2 cellular contexts compared by ENCODE assay signal in the genomic region with DNA sequence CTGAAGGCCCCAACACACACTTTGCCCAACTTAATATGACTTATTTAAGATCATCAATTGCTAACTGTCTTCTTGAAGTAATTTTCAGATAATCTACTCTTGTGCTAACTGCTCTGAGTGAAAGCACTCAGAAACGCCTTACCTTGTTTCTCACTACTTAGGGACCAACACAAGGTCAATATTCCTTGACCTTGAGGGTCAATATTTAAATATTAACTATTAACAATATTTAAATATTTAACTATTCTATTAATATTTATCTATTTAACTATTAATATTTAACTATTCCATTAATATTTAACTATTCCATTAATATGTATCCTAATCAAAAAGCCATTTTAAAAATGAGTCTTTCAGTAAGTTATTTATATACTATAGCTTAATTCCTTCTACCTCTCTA.
TF ChIP-seq lines count a peak whose summit lies in the region.

No MANE protein-coding gene starts in this region.

TF ChIP-seq in A549, 52 proteins besides CTCF, POLR2A, EP300 and RAD21:
- no peak for TF ChIP-seq CHD4 (IDR thresholded peaks at IDR 0.05; ENCODE audit: borderline replicate concordance)
- no peak for TF ChIP-seq ZC3H11A (IDR thresholded peaks at IDR 0.05)
- TF ChIP-seq, protein P1, sequence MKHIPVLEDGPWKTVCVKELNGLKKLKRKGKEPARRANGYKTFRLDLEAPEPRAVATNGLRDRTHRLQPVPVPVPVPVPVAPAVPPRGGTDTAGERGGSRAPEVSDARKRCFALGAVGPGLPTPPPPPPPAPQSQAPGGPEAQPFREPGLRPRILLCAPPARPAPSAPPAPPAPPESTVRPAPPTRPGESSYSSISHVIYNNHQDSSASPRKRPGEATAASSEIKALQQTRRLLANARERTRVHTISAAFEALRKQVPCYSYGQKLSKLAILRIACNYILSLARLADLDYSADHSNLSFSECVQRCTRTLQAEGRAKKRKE (CRISPR knock-in tag; IDR thresholded peaks at IDR 0.05; ENCODE audit: low read depth), result no peak
- TF ChIP-seq JUN (IDR thresholded peaks at IDR 0.05), result no peak
- TF ChIP-seq BHLHE40 (IDR thresholded peaks at IDR 0.05; ENCODE audit: low read depth, low read length), result no peak
- TF ChIP-seq HEYL (CRISPR knock-in tag; IDR thresholded peaks at IDR 0.05), result no peak
- no peak for TF ChIP-seq RFX5 (IDR thresholded peaks at IDR 0.05)
- no peak for TF ChIP-seq JUNB (IDR thresholded peaks at IDR 0.05)
- no peak for TF ChIP-seq MAFK (IDR thresholded peaks at IDR 0.05; ENCODE audit: partially characterized antibody)
- TF ChIP-seq, protein P2, sequence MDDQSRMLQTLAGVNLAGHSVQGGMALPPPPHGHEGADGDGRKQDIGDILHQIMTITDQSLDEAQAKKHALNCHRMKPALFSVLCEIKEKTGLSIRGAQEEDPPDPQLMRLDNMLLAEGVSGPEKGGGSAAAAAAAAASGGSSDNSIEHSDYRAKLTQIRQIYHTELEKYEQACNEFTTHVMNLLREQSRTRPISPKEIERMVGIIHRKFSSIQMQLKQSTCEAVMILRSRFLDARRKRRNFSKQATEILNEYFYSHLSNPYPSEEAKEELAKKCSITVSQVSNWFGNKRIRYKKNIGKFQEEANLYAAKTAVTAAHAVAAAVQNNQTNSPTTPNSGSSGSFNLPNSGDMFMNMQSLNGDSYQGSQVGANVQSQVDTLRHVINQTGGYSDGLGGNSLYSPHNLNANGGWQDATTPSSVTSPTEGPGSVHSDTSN (IDR thresholded peaks at IDR 0.05), result no peak

TF ChIP-seq in WTC11, 78 proteins besides CTCF, POLR2A, EP300 and RAD21:
- no peak for TF ChIP-seq ATF1 (CRISPR knock-in tag; IDR thresholded peaks at IDR 0.05)
- TF ChIP-seq, protein P3, sequence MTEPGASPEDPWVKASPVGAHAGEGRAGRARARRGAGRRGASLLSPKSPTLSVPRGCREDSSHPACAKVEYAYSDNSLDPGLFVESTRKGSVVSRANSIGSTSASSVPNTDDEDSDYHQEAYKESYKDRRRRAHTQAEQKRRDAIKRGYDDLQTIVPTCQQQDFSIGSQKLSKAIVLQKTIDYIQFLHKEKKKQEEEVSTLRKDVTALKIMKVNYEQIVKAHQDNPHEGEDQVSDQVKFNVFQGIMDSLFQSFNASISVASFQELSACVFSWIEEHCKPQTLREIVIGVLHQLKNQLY (CRISPR knock-in tag; IDR thresholded peaks at IDR 0.05), result no peak
- TF ChIP-seq, protein P4, sequence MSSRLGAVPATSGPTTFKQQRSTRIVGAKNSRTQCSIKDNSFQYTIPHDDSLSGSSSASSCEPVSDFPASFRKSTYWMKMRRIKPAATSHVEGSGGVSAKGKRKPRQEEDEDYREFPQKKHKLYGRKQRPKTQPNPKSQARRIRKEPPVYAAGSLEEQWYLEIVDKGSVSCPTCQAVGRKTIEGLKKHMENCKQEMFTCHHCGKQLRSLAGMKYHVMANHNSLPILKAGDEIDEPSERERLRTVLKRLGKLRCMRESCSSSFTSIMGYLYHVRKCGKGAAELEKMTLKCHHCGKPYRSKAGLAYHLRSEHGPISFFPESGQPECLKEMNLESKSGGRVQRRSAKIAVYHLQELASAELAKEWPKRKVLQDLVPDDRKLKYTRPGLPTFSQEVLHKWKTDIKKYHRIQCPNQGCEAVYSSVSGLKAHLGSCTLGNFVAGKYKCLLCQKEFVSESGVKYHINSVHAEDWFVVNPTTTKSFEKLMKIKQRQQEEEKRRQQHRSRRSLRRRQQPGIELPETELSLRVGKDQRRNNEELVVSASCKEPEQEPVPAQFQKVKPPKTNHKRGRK (CRISPR knock-in tag; IDR thresholded peaks at IDR 0.05; ENCODE audit: borderline replicate concordance), result no peak
- TF ChIP-seq ETV6 (CRISPR knock-in tag; IDR thresholded peaks at IDR 0.05), result no peak
- TF ChIP-seq RELA (CRISPR knock-in tag; IDR thresholded peaks at IDR 0.05; ENCODE audit: borderline replicate concordance), result no peak
- no peak for TF ChIP-seq NFE2L1 (CRISPR knock-in tag; IDR thresholded peaks at IDR 0.05)
- TF ChIP-seq ZNF138 (CRISPR knock-in tag; conservative IDR thresholded peaks at IDR 0.05), result no peak
- TF ChIP-seq, protein P5, sequence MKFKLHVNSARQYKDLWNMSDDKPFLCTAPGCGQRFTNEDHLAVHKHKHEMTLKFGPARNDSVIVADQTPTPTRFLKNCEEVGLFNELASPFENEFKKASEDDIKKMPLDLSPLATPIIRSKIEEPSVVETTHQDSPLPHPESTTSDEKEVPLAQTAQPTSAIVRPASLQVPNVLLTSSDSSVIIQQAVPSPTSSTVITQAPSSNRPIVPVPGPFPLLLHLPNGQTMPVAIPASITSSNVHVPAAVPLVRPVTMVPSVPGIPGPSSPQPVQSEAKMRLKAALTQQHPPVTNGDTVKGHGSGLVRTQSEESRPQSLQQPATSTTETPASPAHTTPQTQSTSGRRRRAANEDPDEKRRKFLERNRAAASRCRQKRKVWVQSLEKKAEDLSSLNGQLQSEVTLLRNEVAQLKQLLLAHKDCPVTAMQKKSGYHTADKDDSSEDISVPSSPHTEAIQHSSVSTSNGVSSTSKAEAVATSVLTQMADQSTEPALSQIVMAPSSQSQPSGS (CRISPR knock-in tag; IDR thresholded peaks at IDR 0.05; ENCODE audit: borderline replicate concordance, low read depth), result no peak
- TF ChIP-seq TEAD4 (CRISPR knock-in tag; IDR thresholded peaks at IDR 0.05), result no peak
- TF ChIP-seq RORB (CRISPR knock-in tag; IDR thresholded peaks at IDR 0.05), result no peak
- TF ChIP-seq, protein P6, sequence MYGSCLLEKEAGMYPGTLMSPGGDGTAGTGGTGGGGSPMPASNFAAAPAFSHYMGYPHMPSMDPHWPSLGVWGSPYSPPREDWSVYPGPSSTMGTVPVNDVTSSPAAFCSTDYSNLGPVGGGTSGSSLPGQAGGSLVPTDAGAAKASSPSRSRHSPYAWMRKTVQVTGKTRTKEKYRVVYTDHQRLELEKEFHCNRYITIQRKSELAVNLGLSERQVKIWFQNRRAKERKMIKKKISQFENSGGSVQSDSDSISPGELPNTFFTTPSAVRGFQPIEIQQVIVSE (CRISPR knock-in tag; IDR thresholded peaks at IDR 0.05; ENCODE audit: borderline replicate concordance), result no peak
- TF ChIP-seq, protein P7, sequence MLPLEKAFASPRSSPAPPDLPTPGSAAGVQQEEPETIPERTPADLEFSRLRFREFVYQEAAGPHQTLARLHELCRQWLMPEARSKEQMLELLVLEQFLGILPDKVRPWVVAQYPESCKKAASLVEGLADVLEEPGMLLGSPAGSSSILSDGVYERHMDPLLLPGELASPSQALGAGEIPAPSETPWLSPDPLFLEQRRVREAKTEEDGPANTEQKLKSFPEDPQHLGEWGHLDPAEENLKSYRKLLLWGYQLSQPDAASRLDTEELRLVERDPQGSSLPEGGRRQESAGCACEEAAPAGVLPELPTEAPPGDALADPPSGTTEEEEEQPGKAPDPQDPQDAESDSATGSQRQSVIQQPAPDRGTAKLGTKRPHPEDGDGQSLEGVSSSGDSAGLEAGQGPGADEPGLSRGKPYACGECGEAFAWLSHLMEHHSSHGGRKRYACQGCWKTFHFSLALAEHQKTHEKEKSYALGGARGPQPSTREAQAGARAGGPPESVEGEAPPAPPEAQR (CRISPR knock-in tag; IDR thresholded peaks at IDR 0.05), result no peak
- TF ChIP-seq, protein P8, sequence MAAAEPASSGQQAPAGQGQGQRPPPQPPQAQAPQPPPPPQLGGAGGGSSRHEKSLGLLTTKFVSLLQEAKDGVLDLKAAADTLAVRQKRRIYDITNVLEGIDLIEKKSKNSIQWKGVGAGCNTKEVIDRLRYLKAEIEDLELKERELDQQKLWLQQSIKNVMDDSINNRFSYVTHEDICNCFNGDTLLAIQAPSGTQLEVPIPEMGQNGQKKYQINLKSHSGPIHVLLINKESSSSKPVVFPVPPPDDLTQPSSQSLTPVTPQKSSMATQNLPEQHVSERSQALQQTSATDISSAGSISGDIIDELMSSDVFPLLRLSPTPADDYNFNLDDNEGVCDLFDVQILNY (CRISPR knock-in tag; IDR thresholded peaks at IDR 0.05), result no peak
- no peak for TF ChIP-seq JUN (CRISPR knock-in tag; IDR thresholded peaks at IDR 0.05)
- no peak for TF ChIP-seq FOXJ3 (CRISPR knock-in tag; IDR thresholded peaks at IDR 0.05; ENCODE audit: borderline replicate concordance)
- TF ChIP-seq, protein P9, sequence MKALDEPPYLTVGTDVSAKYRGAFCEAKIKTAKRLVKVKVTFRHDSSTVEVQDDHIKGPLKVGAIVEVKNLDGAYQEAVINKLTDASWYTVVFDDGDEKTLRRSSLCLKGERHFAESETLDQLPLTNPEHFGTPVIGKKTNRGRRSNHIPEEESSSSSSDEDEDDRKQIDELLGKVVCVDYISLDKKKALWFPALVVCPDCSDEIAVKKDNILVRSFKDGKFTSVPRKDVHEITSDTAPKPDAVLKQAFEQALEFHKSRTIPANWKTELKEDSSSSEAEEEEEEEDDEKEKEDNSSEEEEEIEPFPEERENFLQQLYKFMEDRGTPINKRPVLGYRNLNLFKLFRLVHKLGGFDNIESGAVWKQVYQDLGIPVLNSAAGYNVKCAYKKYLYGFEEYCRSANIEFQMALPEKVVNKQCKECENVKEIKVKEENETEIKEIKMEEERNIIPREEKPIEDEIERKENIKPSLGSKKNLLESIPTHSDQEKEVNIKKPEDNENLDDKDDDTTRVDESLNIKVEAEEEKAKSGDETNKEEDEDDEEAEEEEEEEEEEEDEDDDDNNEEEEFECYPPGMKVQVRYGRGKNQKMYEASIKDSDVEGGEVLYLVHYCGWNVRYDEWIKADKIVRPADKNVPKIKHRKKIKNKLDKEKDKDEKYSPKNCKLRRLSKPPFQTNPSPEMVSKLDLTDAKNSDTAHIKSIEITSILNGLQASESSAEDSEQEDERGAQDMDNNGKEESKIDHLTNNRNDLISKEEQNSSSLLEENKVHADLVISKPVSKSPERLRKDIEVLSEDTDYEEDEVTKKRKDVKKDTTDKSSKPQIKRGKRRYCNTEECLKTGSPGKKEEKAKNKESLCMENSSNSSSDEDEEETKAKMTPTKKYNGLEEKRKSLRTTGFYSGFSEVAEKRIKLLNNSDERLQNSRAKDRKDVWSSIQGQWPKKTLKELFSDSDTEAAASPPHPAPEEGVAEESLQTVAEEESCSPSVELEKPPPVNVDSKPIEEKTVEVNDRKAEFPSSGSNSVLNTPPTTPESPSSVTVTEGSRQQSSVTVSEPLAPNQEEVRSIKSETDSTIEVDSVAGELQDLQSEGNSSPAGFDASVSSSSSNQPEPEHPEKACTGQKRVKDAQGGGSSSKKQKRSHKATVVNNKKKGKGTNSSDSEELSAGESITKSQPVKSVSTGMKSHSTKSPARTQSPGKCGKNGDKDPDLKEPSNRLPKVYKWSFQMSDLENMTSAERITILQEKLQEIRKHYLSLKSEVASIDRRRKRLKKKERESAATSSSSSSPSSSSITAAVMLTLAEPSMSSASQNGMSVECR (CRISPR knock-in tag; IDR thresholded peaks at IDR 0.05; ENCODE audit: borderline replicate concordance), result no peak
